1 cellular context compared by ENCODE assay signal in the genomic region with DNA sequence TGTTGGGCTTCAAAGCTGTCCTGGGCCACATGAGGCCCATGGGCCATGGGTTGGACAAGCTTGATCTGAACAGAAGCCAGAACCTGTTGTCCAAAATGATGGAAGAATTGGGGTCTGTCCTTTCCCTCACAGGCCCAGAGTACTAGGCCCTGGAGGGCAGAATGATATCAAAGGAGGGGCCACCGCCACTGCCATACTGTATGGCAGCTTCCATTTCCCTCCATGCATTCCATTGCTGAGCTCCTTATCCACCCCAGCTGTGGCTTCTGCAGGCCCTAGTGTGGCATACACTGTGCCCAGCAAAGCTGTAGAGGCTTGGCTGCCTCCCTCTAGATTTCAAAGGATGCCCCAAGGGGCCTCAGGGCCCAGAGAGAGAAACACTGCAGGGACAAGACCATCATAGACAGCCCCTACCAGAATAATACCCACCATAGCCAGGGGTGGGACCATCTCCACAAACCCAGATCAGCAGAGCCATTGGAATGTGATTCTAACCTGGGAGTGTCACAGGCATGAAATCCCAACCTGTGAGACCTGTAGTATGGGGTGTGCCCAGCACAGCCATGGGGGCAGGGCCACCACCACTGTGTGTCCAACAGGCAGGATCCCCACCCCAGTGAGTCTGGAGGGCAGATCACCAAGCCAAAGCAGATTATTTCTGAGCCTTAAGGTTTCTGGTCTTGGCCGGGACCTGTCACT.
TF ChIP-seq lines count a peak whose summit lies in the region.

No MANE protein-coding gene starts in this region.

TF ChIP-seq in IMR-90, 13 proteins besides CTCF, POLR2A, EP300 and RAD21:
- no peak for TF ChIP-seq MAZ (IDR thresholded peaks at IDR 0.05; ENCODE audit: borderline replicate concordance, low read depth, low read length)
- TF ChIP-seq SMC3 (IDR thresholded peaks at IDR 0.05; ENCODE audit: low read depth, low read length): no peak
- no peak for TF ChIP-seq NFE2L2 (IDR thresholded peaks at IDR 0.05; ENCODE audit: low read depth, low read length)
- TF ChIP-seq MXI1 (IDR thresholded peaks at IDR 0.05; ENCODE audit: borderline replicate concordance, low read depth, low read length): no peak
- TF ChIP-seq FOS (IDR thresholded peaks at IDR 0.05; ENCODE audit: low read depth, low read length): no peak
- TF ChIP-seq RFX5 (IDR thresholded peaks at IDR 0.05; ENCODE audit: low read depth, low read length): no peak
- TF ChIP-seq CEBPB (IDR thresholded peaks at IDR 0.05; ENCODE audit: low read depth, low read length): no peak
- TF ChIP-seq BHLHE40 (IDR thresholded peaks at IDR 0.05; ENCODE audit: low read depth, low read length): no peak
- TF ChIP-seq, protein P1, sequence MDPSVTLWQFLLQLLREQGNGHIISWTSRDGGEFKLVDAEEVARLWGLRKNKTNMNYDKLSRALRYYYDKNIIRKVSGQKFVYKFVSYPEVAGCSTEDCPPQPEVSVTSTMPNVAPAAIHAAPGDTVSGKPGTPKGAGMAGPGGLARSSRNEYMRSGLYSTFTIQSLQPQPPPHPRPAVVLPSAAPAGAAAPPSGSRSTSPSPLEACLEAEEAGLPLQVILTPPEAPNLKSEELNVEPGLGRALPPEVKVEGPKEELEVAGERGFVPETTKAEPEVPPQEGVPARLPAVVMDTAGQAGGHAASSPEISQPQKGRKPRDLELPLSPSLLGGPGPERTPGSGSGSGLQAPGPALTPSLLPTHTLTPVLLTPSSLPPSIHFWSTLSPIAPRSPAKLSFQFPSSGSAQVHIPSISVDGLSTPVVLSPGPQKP (IDR thresholded peaks at IDR 0.05; ENCODE audit: borderline replicate concordance, low read depth, low read length): no peak
